In genomic region chr21:31543191-31543590, GRCh38 we compare ENCODE assay signal across 23 cellular contexts.
DNase-seq lines count a peak whose midpoint lies in the region; ATAC-seq, FAIRE-seq and TF ChIP-seq lines count a peak whose summit lies in the region.
"Had no signal": no experiment of that assay in that cellular context is flagged by ENCODE, and none has a peak within 500 bp of the region (broad histone marks: within the 10 kb centered on the region; RNA-seq: fewer than 3 reads in every experiment).

No MANE protein-coding gene starts in this region.

- H3K4ac ChIP-seq in H1 (replicated peaks; ENCODE audit: insufficient read length, low read depth, low read length) (no peak overlapping the region), mesenchymal stem cell (ENCODE audit: low read depth in 1 of 2, low read length in 2 of 2) (no peak overlapping the region)

- peaks cover 0 to 46% of the 10 kb centered on the region in 2 experiments; a peak in 3 of 4 replicates for H3K79me2 ChIP-seq in H1 (ENCODE audit: control insufficient read depth in 1 of 2, insufficient read depth in 2 of 2, low read length in 2 of 2)

- H3K36me3 ChIP-seq in H1 (ENCODE audit: control insufficient read depth in 2 of 4, insufficient read depth in 4 of 4, low read length in 3 of 4) (no peaks in the 10 kb centered on the region), mesenchymal stem cell (ENCODE audit: control insufficient read depth in 1 of 2, insufficient read depth in 2 of 2, low read depth in 1 of 2, low read length in 2 of 2) (no peaks in the 10 kb centered on the region)
- H3K36me3 ChIP-seq: BE2C, left ventricle myocardium inferior, upper lobe of right lung had no signal

- no peaks in the 10 kb centered on the region; the same call in 1 of the 2 replicates for H3K79me1 ChIP-seq in H1 (ENCODE audit: low read depth, low read length)
- peaks cover 3% of the 10 kb centered on the region for H3K79me1 ChIP-seq in mesenchymal stem cell (replicated peaks; ENCODE audit: low read length, poor library complexity, severe bottlenecking)

- CTCF ChIA-PET in H1 (lab: Charles Lee; ENCODE audit: partially characterized antibody), result interaction anchor here (0.6 to 2.9 kb wide), 11 partner anchors 9 to 56 kb away, joined by 3 to 25 read pairs (median 4); no protein-coding TSS in a partner anchor

- H3K9ac ChIP-seq in H1 (replicated peaks in 1 of 4; ENCODE audit: extremely low read depth in 1 of 4, low read depth in 3 of 4, low read length in 3 of 4) (no peak overlapping the region), mesenchymal stem cell (ENCODE audit: low read length) (no peak overlapping the region)

- no peak for FAIRE-seq in H1 (lab: Jason Lieb, UNC)
- FAIRE-seq: endothelial cell of umbilical vein had no signal

- H2BK120ac ChIP-seq in H1 (replicated peaks; ENCODE audit: low read depth, low read length) (no peak overlapping the region), mesenchymal stem cell (ENCODE audit: low read depth, low read length) (no peak overlapping the region)

- H3K27ac ChIP-seq in right cardiac atrium (ENCODE audit: low read length) (no peak overlapping the region), H1 (ENCODE audit: low read depth, low read length) (no peak overlapping the region; the same call in 1 of the 2 replicates), mesenchymal stem cell (ENCODE audit: low read length, poor library complexity, severe bottlenecking) (no peak overlapping the region)
- H3K27ac ChIP-seq: 22Rv1, left ventricle myocardium inferior, upper lobe of right lung had no signal

- no peak overlapping the region for H2BK5ac ChIP-seq in H1 (ENCODE audit: low read depth, low read length)
- H2BK5ac ChIP-seq in mesenchymal stem cell (ENCODE audit: low read depth, low read length, poor library complexity, severe bottlenecking), result no peak overlapping the region

- no peak overlapping the region for H3K23ac ChIP-seq in H1 (ENCODE audit: insufficient read length)
- H3K23ac ChIP-seq in mesenchymal stem cell (ENCODE audit: low read length in 2 of 2), result no peak overlapping the region

- TF ChIP-seq EP300 in H1 (IDR thresholded peaks at IDR 0.05; ENCODE audit: borderline replicate concordance in 1 of 2, low read depth in 2 of 2, low read length in 2 of 2), result no peak

- H4K20me1 ChIP-seq in H1 (replicated peaks in 1 of 2; ENCODE audit: control insufficient read depth in 1 of 2, insufficient read depth in 2 of 2, low read length in 2 of 2), result peaks cover 3 to 4% of the 10 kb centered on the region in 2 experiments

- H3K4me3 ChIP-seq in right cardiac atrium (ENCODE audit: low read length) (no peak overlapping the region), H1 (ENCODE audit: extremely low read depth in 1 of 4, insufficient read depth in 2 of 4, low read depth in 3 of 4, low read length in 4 of 4) (no peak overlapping the region), mesenchymal stem cell (ENCODE audit: insufficient read depth in 1 of 2, low read depth in 1 of 2, low read length in 2 of 2) (no peak overlapping the region)
- H3K4me3 ChIP-seq: left ventricle myocardium inferior, upper lobe of right lung had no signal

- H2BK15ac ChIP-seq in H1 (ENCODE audit: low read length), result no peak overlapping the region
- no peak overlapping the region for H2BK15ac ChIP-seq in mesenchymal stem cell (ENCODE audit: low read depth, poor library complexity, severe bottlenecking)

- peak overlapping the region; percentile 48 for H4K91ac ChIP-seq in H1 (replicated peaks; ENCODE audit: insufficient read length, low read length)
- H4K91ac ChIP-seq in mesenchymal stem cell (ENCODE audit: low read length), result no peak overlapping the region

- H2BK20ac ChIP-seq in H1 (ENCODE audit: low read length), result no peak overlapping the region

- H3K9me3 ChIP-seq in right cardiac atrium (ENCODE audit: control insufficient read depth, low read length), result no peaks in the 10 kb centered on the region
- no peaks in the 10 kb centered on the region for H3K9me3 ChIP-seq in H1 (ENCODE audit: insufficient read depth in 2 of 2, low read depth in 1 of 2, low read length in 1 of 2)
- H3K9me3 ChIP-seq in mesenchymal stem cell (ENCODE audit: control insufficient read depth, low read length), result no peaks in the 10 kb centered on the region
- H3K9me3 ChIP-seq: BE2C, left ventricle myocardium inferior, upper lobe of right lung had no signal

- H2AK5ac ChIP-seq in H1 (ENCODE audit: low read depth, low read length) (peak overlapping the region; percentile 79; the same call in 1 of the 2 replicates), mesenchymal stem cell (ENCODE audit: low read length, severe bottlenecking) (no peak overlapping the region)

- H3K14ac ChIP-seq in H1 (ENCODE audit: insufficient read length) (no peak overlapping the region), mesenchymal stem cell (ENCODE audit: low read length in 2 of 2) (no peak overlapping the region)

- H3K4me1 ChIP-seq in right cardiac atrium (ENCODE audit: control insufficient read depth, insufficient read depth, low read length) (no peaks in the 10 kb centered on the region), H1 (replicated peaks in 1 of 4; ENCODE audit: control insufficient read depth in 3 of 4, insufficient read depth in 4 of 4, low read length in 3 of 4) (peaks cover 0 to 7% (median 4%) of the 10 kb centered on the region in 4 experiments; a peak in 2 of 7 replicates), mesenchymal stem cell (ENCODE audit: control insufficient read depth, insufficient read depth, low read depth, low read length) (no peaks in the 10 kb centered on the region)
- H3K4me1 ChIP-seq: left ventricle myocardium inferior, upper lobe of right lung had no signal

- ATAC-seq in right cardiac atrium (peak; percentile 57 to 68), Right ventricle myocardium superior (ENCODE audit: poor library complexity) (no peak), HG02885 (IDR thresholded peaks at IDR 0.05; ENCODE audit: poor library complexity, unreplicated experiment) (no peak)
- ATAC-seq: activated CD8-positive, alpha-beta T cell treated with anti-CD3 and anti-CD28 coated beads, Interleukin-2, amount 10 ng/mL, durations not matched to agents 7 days and 5 days; activated T-cell treated with anti-CD3 and anti-CD28 coated beads, Interleukin-2, amount 50 U/mL, for 72 hours; stimulated activated naive CD8-positive, alpha-beta T cell treated with anti-CD3 and anti-CD28 coated beads, Interleukin-15, Interleukin-2, amounts not matched to agents 100 U/mL and 50 U/mL, for 24 hours; T-helper 17 cell; upper lobe of right lung had no signal

- no peaks in the 10 kb centered on the region for H3K23me2 ChIP-seq in H1 (ENCODE audit: low read depth, low read length)

- H2BK12ac ChIP-seq in H1 (ENCODE audit: low read depth, low read length), result no peak overlapping the region; the same call in 1 of the 2 replicates
- H2BK12ac ChIP-seq in mesenchymal stem cell (ENCODE audit: low read length in 2 of 2), result no peak overlapping the region

- 85% methylated on average over 16 of the region's 16 CpGs for WGBS in right cardiac atrium
- 91% methylated on average over 16 of the region's 16 CpGs; no CpG with 5 or more reads in 1 of the 2 experiments for WGBS in H1 (ENCODE audit: extremely low coverage in 1 of 2, insufficient coverage in 1 of 2, insufficient read length in 1 of 2, insufficient replicate concordance in 2 of 2, low coverage in 1 of 2, low lambda C conversion rate in 2 of 2, missing lambda C conversion rate in 1 of 2), 2 experiments
- 92% methylated on average over 16 of the region's 16 CpGs for WGBS in mesenchymal stem cell

- H3K27me3 ChIP-seq in right cardiac atrium (ENCODE audit: control insufficient read depth, insufficient read depth) (no peaks in the 10 kb centered on the region), H1 (replicated peaks in 1 of 4; ENCODE audit: control insufficient read depth in 3 of 4, extremely low read depth in 1 of 4, insufficient read depth in 3 of 4, low read length in 3 of 4) (no peaks in the 10 kb centered on the region), mesenchymal stem cell (ENCODE audit: control insufficient read depth in 1 of 2, insufficient read depth in 1 of 2, low read length in 2 of 2) (peaks cover 0 to 5% of the 10 kb centered on the region in 2 experiments)
- H3K27me3 ChIP-seq: BE2C, upper lobe of right lung had no signal

- H3K4me2 ChIP-seq in H1 (ENCODE audit: insufficient read depth in 1 of 2, low read depth in 2 of 2, low read length in 2 of 2), result no peak overlapping the region
- H3K4me2 ChIP-seq in mesenchymal stem cell (ENCODE audit: low read length, poor library complexity, severe bottlenecking), result no peak overlapping the region

- H3K56ac ChIP-seq in H1 (replicated peaks; ENCODE audit: insufficient read length, low read depth, low read length), result no peak overlapping the region

- DNase-seq in right cardiac atrium (peak in 2 of 3 donors; percentile 73 to 74), Right ventricle myocardium superior (no peak), H1 (ENCODE audit: low read depth in 1 of 2, low spot score in 2 of 2) (no peak), mesenchymal stem cell (peak; percentile 15), retina (no peak), activated T-cell treated with anti-CD3 and anti-CD28 coated beads for 4 hours (no peak)
- no peak for DNase-seq in stimulated activated CD4-positive, alpha-beta T cell treated with anti-CD3 and anti-CD28 coated beads, Interleukin-12 subunit alpha, Interleukin-12 subunit beta, amount 100 ng/mL, for 4 hours
- DNase-seq: activated CD8-positive, alpha-beta T cell treated with anti-CD3 and anti-CD28 coated beads, Interleukin-2, amount 10 ng/mL, durations not matched to agents 7 days and 5 days; activated T-cell treated with anti-CD3 and anti-CD28 coated beads, Interleukin-2, amount 50 U/mL, for 72 hours; BE2C; COR-L47; cortex of kidney; left ventricle myocardium inferior; NCI-H1417; NCI-H526; occipital lobe; SIG-M5; stimulated activated naive CD8-positive, alpha-beta T cell treated with anti-CD3 and anti-CD28 coated beads, Interleukin-15, Interleukin-2, amounts not matched to agents 100 U/mL and 50 U/mL, for 24 hours; T-helper 17 cell; upper lobe of right lung had no signal

- intact Hi-C loops in right cardiac atrium (cut with DNase I) (no loop called here), Right ventricle myocardium superior (cut with DNase I) (no loop called here)

- H2AFZ ChIP-seq in H1 (ENCODE audit: low read length) (no peak overlapping the region), mesenchymal stem cell (ENCODE audit: low read depth, low read length) (no peak overlapping the region)

- H4K5ac ChIP-seq in H1 (ENCODE audit: insufficient read length, low read depth, low read length), result no peak overlapping the region

- POLR2A ChIA-PET in H1 (lab: Charles Lee; ENCODE audit: partially characterized antibody), result interaction anchor here (1.0 to 11.7 kb wide), 2 partner anchors 11 to 16 kb away, joined by 4 to 97 read pairs; no protein-coding TSS in a partner anchor

- no peak overlapping the region for H3K18ac ChIP-seq in H1 (ENCODE audit: extremely low read depth, low read length)
- H3K18ac ChIP-seq in mesenchymal stem cell (ENCODE audit: low read depth in 1 of 2, low read length in 2 of 2), result no peak overlapping the region

- no peak for TF ChIP-seq RAD21 in H1 (IDR thresholded peaks at IDR 0.05 in 1 of 2, conservative IDR thresholded peaks at IDR 0.05 in 1 of 2; ENCODE audit: low read depth in 2 of 2, low read length in 2 of 2)

- H4K8ac ChIP-seq in H1 (ENCODE audit: extremely low read depth, insufficient read depth, low read length) (no peak overlapping the region), mesenchymal stem cell (ENCODE audit: low read length) (no peak overlapping the region)

- no peak for TF ChIP-seq CTCF in H1 (IDR thresholded peaks at IDR 0.05; ENCODE audit: control extremely low read depth in 1 of 3, insufficient read depth in 1 of 3, low read depth in 1 of 3, low read length in 3 of 3)

- TF ChIP-seq POLR2A in H1 (IDR thresholded peaks at IDR 0.05; ENCODE audit: control extremely low read depth in 1 of 2, low read depth in 2 of 2, low read length in 2 of 2), result no peak

Comparison
In these comparisons a context has a peak if more than half of its experiments do, and no peak if none do; other contexts are left out.
1. ATAC-seq: peak in right cardiac atrium (2 of 2); none in Right ventricle myocardium superior (single experiment) and HG02885 (single experiment).
2. DNase-seq: peak in right cardiac atrium (2 of 3) and mesenchymal stem cell (single experiment); none in Right ventricle myocardium superior (single experiment), H1 (0 of 2), retina (single experiment), stimulated activated CD4-positive, alpha-beta T cell treated with anti-CD3 and anti-CD28 coated beads, Interleukin-12 subunit alpha, Interleukin-12 subunit beta, amount 100 ng/mL, for 4 hours (single experiment) and activated T-cell treated with anti-CD3 and anti-CD28 coated beads for 4 hours (single experiment).